ENCODE assay signal across 22 cellular contexts in the genomic region with DNA sequence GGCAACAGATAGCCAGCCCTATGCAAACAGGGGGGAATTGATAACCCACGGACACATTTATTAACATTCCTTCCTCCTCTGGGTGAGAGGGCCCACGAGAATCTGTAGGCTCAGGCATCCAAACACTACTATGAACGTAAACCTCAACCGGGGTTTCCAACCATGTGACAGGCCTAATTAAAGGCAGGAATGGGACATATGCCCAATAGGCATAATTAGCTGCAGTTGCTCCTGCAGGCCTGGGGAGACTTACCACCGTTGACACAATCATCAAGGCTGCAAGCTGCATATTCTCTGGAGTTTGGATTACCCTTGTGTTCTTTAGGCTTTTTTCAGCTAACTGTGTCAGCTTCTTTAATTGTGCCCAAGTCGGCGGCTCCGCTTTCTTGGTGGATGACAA.
"Had no signal": no experiment of that assay in that cellular context is flagged by ENCODE, and none has a peak within 500 bp of the region (broad histone marks: within the 10 kb centered on the region; RNA-seq: fewer than 3 reads in every experiment).

No MANE protein-coding gene starts in this region.

- H3K4me3 ChIP-seq: body of pancreas, MG63 had no signal

- H3K27ac Mint-ChIP-seq: activated CD4-positive, alpha-beta T cell treated with anti-CD3 and anti-CD28 coated beads for 36 hours; activated CD8-positive, alpha-beta T cell treated with anti-CD3 and anti-CD28 coated beads, Interleukin-2, amount 10 ng/mL, durations not matched to agents 7 days and 5 days had no signal

- DNase-seq: activated CD4-positive, alpha-beta T cell treated with anti-CD3 and anti-CD28 coated beads for 36 hours; activated CD8-positive, alpha-beta memory T cell treated with anti-CD3 and anti-CD28 coated beads, Interleukin-2, amount 50 U/mL, for 48 hours; activated CD8-positive, alpha-beta T cell treated with anti-CD3 and anti-CD28 coated beads, Interleukin-2, amount 10 ng/mL, durations not matched to agents 7 days and 5 days; activated naive CD4-positive, alpha-beta T cell treated with anti-CD3 and anti-CD28 coated beads, Interleukin-2, amount 50 U/mL, for 16 hours; activated T-cell treated with anti-CD3 and anti-CD28 coated beads, Interleukin-2, amount 50 U/mL, for 1 hour; aorta; body of pancreas; central memory CD4-positive, alpha-beta T cell; MG63; NCI-H1105; NCI-H1436; NCI-H1694 treated with DMSO at 0.1 percent for 48 hours; NCI-H2029 treated with DMSO at 0.1 percent for 48 hours; NCI-H510A treated with DMSO at 0.1 percent for 48 hours; NCI-H748 treated with DMSO at 0.1 percent for 48 hours; NK-92 treated with Interleukin-12 subunit alpha and Interleukin-12 subunit beta, amount 100 ng/mL, for 24 hours; OCI-M1; RPMI8226; SK-N-SH; T-helper 1 cell had no signal

- ATAC-seq: activated CD4-positive, alpha-beta T cell treated with anti-CD3 and anti-CD28 coated beads for 36 hours; activated CD8-positive, alpha-beta T cell treated with anti-CD3 and anti-CD28 coated beads, Interleukin-2, amount 10 ng/mL, durations not matched to agents 7 days and 5 days; body of pancreas; Panc1; Right ventricle myocardium inferior had no signal
